ENCODE assay signal across 15 cellular contexts in the genomic region with DNA sequence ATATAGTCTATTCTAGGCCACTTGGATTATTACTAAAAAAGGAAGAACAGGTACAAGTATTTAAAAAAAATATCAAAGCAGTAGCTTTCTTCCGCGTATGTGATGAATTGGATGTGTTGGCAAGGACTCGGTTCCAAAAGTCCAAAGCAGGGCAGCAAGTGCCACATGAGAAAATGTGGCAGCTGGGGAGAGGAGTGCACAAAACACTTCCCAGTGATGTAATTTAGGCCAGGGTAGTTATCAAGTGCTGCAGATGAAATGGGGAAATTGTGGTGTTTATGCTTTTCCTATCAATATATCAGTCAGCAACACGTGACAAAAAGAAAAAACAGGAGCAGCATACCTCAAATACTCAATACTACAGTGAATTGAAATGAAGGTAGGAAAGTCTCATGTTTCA.
"Had no signal": no experiment of that assay in that cellular context is flagged by ENCODE, and none has a peak within 500 bp of the region (broad histone marks: within the 10 kb centered on the region; RNA-seq: fewer than 3 reads in every experiment).

No MANE protein-coding gene starts in this region.

- DNase-seq: activated CD4-positive, alpha-beta T cell treated with anti-CD3 and anti-CD28 coated beads, Interleukin-2, amount 50 U/mL, for 48 hours; activated CD4-positive, CD25-positive, alpha-beta regulatory T cell treated with anti-CD3 and anti-CD28 coated beads, Interleukin-2, amount 50 U/mL, for 72 hours; activated effector memory CD4-positive, alpha-beta T cell treated with Interleukin-2 at 50 U/mL for 16 hours; activated naive CD4-positive, alpha-beta T cell treated with anti-CD3 and anti-CD28 coated beads, Interleukin-2, amount 50 U/mL, for 16 hours; activated T-cell treated with anti-CD3 and anti-CD28 coated beads, Interleukin-2, amount 50 U/mL, for 4 hours; caudate nucleus; effector CD4-positive, alpha-beta T cell; esophagus squamous epithelium; glutamatergic neuron; T-helper 1 cell; T1000; upper lobe of left lung had no signal

- H3K9me3 ChIP-seq: esophagus squamous epithelium, upper lobe of left lung had no signal

- H3K36me3 ChIP-seq: esophagus squamous epithelium had no signal

- H3K27ac ChIP-seq: esophagus squamous epithelium had no signal

- H3K4me3 ChIP-seq: esophagus squamous epithelium, lung, upper lobe of left lung had no signal

- FAIRE-seq: colon had no signal

- ATAC-seq: activated T-cell treated with anti-CD3 and anti-CD28 coated beads, Interleukin-2, amount 50 U/mL, for 4 hours; stimulated activated effector memory CD8-positive, alpha-beta T cell treated with anti-CD3 and anti-CD28 coated beads, Interleukin-12 subunit alpha, Interleukin-12 subunit beta, amount 100 ng/mL, for 72 hours had no signal

- H3K27me3 ChIP-seq: esophagus squamous epithelium, upper lobe of left lung had no signal
